Comparison of ENCODE assay signal across 9 cellular contexts in genomic region chr18:63292844-63293683, GRCh38. TPM values are rescaled to one million over a fixed set of nuclear protein-coding genes. Genes with fewer than 3 reads are reported as not detected.
DNase-seq lines count a peak whose midpoint lies in the region; ATAC-seq and TF ChIP-seq lines count a peak whose summit lies in the region.
"Had no signal": no experiment of that assay in that cellular context is flagged by ENCODE, and none has a peak within 500 bp of the region (broad histone marks: within the 10 kb centered on the region; RNA-seq: fewer than 3 reads in every experiment).

No MANE protein-coding gene starts in this region.

- ATAC-seq in heart left ventricle (no peak), HG03135 (IDR thresholded peaks at IDR 0.05; ENCODE audit: unreplicated experiment) (peak; percentile 57), upper lobe of right lung (peak; percentile 17)

- TF ChIP-seq POLR2A in heart left ventricle (IDR thresholded peaks at IDR 0.05): no peak

- H3K27ac Mint-ChIP-seq in activated T-helper 2 cell treated with anti-CD3 and anti-CD28 coated beads, Interferon-gamma antibody, Interleukin-2, Interleukin-4, amounts not matched to agents 10 μg/mL and 5 μg/mL and 100 μg/mL, durations not matched to agents 14 hours and 24 hours and 36 hours: peak overlapping the region; percentile 16

- intact Hi-C loops in left ventricle myocardium inferior (cut with micrococcal nuclease): no loop called here
- intact Hi-C loops in heart left ventricle (cut with DNase I): no loop called here
- intact Hi-C loops in activated T-helper 2 cell treated with anti-CD3 and anti-CD28 coated beads, Interferon-gamma antibody, Interleukin-2, Interleukin-4, amounts not matched to agents 10 μg/mL and 5 μg/mL and 100 μg/mL, durations not matched to agents 14 hours and 24 hours and 36 hours (cut with micrococcal nuclease): no loop called here
- intact Hi-C loops in upper lobe of right lung (cut with DNase I): no loop called here

- no peaks in the 10 kb centered on the region for H3K27me3 Mint-ChIP-seq in activated T-helper 2 cell treated with anti-CD3 and anti-CD28 coated beads, Interferon-gamma antibody, Interleukin-2, Interleukin-4, amounts not matched to agents 10 μg/mL and 5 μg/mL and 100 μg/mL, durations not matched to agents 14 hours and 24 hours and 36 hours (ENCODE audit: low read depth)

- H3K9me3 Mint-ChIP-seq in activated T-helper 2 cell treated with anti-CD3 and anti-CD28 coated beads, Interferon-gamma antibody, Interleukin-2, Interleukin-4, amounts not matched to agents 10 μg/mL and 5 μg/mL and 100 μg/mL, durations not matched to agents 14 hours and 24 hours and 36 hours: no peaks in the 10 kb centered on the region

- H3K4me1 ChIP-seq in left ventricle myocardium inferior (peaks cover 39% of the 10 kb centered on the region), heart left ventricle (peaks cover 0 to 54% (median 14%) of the 10 kb centered on the region in 12 donors), upper lobe of right lung (peaks cover 18% of the 10 kb centered on the region)

- DNase-seq in left ventricle myocardium inferior (no peak), heart left ventricle (no peak), upper lobe of right lung (no peak), islet precursor cell (no peak), SKM-1 (lab: John Stamatoyannopoulos, UW; ENCODE audit: unreplicated experiment) (no peak), 8988T (no peak)
- DNase-seq in activated T-helper 2 cell treated with anti-CD3 and anti-CD28 coated beads, Interferon-gamma antibody, Interleukin-2, Interleukin-4, amounts not matched to agents 10 μg/mL and 5 μg/mL and 100 μg/mL, durations not matched to agents 14 hours and 24 hours and 36 hours (ENCODE audit: low spot score): no peak
- DNase-seq: DND-41 had no signal

- H3K27ac ChIP-seq in left ventricle myocardium inferior (replicated peaks) (peak overlapping the region; percentile 7), heart left ventricle (peak overlapping the region in 1 of 12 donors; percentile 13), upper lobe of right lung (no peak overlapping the region)

- WGBS in heart left ventricle, 4 donors: 67 to 75% (median 71%) methylated on average over 11 of the region's 11 CpGs

- no peaks in the 10 kb centered on the region for H3K9me3 ChIP-seq in left ventricle myocardium inferior (replicated peaks)
- H3K9me3 ChIP-seq in heart left ventricle: no peaks in the 10 kb centered on the region
- no peaks in the 10 kb centered on the region for H3K9me3 ChIP-seq in upper lobe of right lung

- TF ChIP-seq CTCF in left ventricle myocardium inferior (IDR thresholded peaks at IDR 0.05; ENCODE audit: borderline replicate concordance) (no peak), heart left ventricle (IDR thresholded peaks at IDR 0.05) (no peak), upper lobe of right lung (IDR thresholded peaks at IDR 0.05) (no peak)

- no peak overlapping the region for H3K4me3 Mint-ChIP-seq in activated T-helper 2 cell treated with anti-CD3 and anti-CD28 coated beads, Interferon-gamma antibody, Interleukin-2, Interleukin-4, amounts not matched to agents 10 μg/mL and 5 μg/mL and 100 μg/mL, durations not matched to agents 14 hours and 24 hours and 36 hours (ENCODE audit: low read depth)

- peaks cover 28% of the 10 kb centered on the region for H3K36me3 Mint-ChIP-seq in activated T-helper 2 cell treated with anti-CD3 and anti-CD28 coated beads, Interferon-gamma antibody, Interleukin-2, Interleukin-4, amounts not matched to agents 10 μg/mL and 5 μg/mL and 100 μg/mL, durations not matched to agents 14 hours and 24 hours and 36 hours (ENCODE audit: low read depth)

- H3K36me3 ChIP-seq in left ventricle myocardium inferior (no peaks in the 10 kb centered on the region), heart left ventricle (no peaks in the 10 kb centered on the region), upper lobe of right lung (no peaks in the 10 kb centered on the region)

- no peaks in the 10 kb centered on the region for H3K27me3 ChIP-seq in left ventricle myocardium inferior (ENCODE audit: low read depth)
- no peaks in the 10 kb centered on the region for H3K27me3 ChIP-seq in heart left ventricle
- H3K27me3 ChIP-seq in upper lobe of right lung: no peaks in the 10 kb centered on the region

- H3K4me3 ChIP-seq in left ventricle myocardium inferior (no peak overlapping the region), heart left ventricle (peak overlapping the region in 1 of 12 donors; percentile 13), upper lobe of right lung (no peak overlapping the region)

- peaks cover 58% of the 10 kb centered on the region for H3K4me1 Mint-ChIP-seq in activated T-helper 2 cell treated with anti-CD3 and anti-CD28 coated beads, Interferon-gamma antibody, Interleukin-2, Interleukin-4, amounts not matched to agents 10 μg/mL and 5 μg/mL and 100 μg/mL, durations not matched to agents 14 hours and 24 hours and 36 hours (ENCODE audit: low read depth)

RNA-seq across cellular contexts. Expression of gene BCL2, which starts 26.5 kb away (rescaled TPM):
- total RNA-seq in left ventricle myocardium inferior (7.3 TPM), heart left ventricle (10 to 100 TPM in 4 of 9 donors, 1 to 10 TPM in 5; 4.8 to 24.2 (median 9.1) TPM), upper lobe of right lung (17.3 TPM)
- polyA plus RNA-seq in heart left ventricle: 1 to 10 TPM; 2.9 to 4.5 TPM
- 76.1 and 79.0 TPM in 2 replicates for total RNA-seq in activated T-helper 2 cell treated with anti-CD3 and anti-CD28 coated beads, Interferon-gamma antibody, Interleukin-2, Interleukin-4, amounts not matched to agents 10 μg/mL and 5 μg/mL and 100 μg/mL, durations not matched to agents 14 hours and 24 hours and 36 hours

Comparison
In these comparisons a context has a peak if more than half of its experiments do, and no peak if none do; other contexts are left out.
1. ATAC-seq: peak in HG03135 (single experiment) and upper lobe of right lung (single experiment); none in heart left ventricle (0 of 4).